In the genomic region with DNA sequence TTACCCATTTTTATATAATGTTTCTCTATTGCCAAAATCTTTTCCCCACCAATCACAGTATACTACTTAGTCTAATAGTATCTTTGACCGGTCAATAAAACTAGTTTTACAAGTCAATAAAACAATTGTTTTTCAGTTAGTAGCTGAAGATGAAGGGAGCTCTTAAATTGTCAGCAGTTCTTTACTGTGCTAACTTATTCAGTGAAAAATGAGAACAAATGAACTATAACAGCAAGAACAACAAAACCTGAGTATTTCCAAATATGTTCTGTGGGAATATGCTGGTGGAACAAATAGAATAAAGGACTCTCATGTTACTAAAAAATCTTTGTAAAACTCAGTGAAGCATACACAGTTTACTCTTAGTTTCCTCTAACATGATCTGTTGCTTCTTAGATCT, we compare ENCODE assay signal across 29 cellular contexts.
"Had no signal": no experiment of that assay in that cellular context is flagged by ENCODE, and none has a peak within 500 bp of the region (broad histone marks: within the 10 kb centered on the region; RNA-seq: fewer than 3 reads in every experiment).

No MANE protein-coding gene starts in this region.

- ATAC-seq: activated CD4-positive, alpha-beta T cell treated with anti-CD3 and anti-CD28 coated beads for 36 hours; activated naive CD4-positive, alpha-beta T cell treated with anti-CD3 and anti-CD28 coated beads, Interleukin-2, amount 50 U/mL, for 72 hours; activated T-cell treated with anti-CD3 and anti-CD28 coated beads, Interleukin-2, amount 50 U/mL, for 72 hours; effector memory CD8-positive, alpha-beta T cell; esophagus mucosa had no signal

- H3K27ac ChIP-seq: brain microvascular endothelial cell, coronary artery, dorsolateral prefrontal cortex had no signal

- H3K36me3 Mint-ChIP-seq: activated naive CD4-positive, alpha-beta T cell treated with anti-CD3 and anti-CD28 coated beads, Interleukin-2, amount 10 ng/mL, durations not matched to agents 7 days and 5 days; activated naive CD4-positive, alpha-beta T cell treated with anti-CD3 and anti-CD28 coated beads, Interleukin-2, amount 50 U/mL, for 72 hours; activated naive CD8-positive, alpha-beta T cell treated with anti-CD3 and anti-CD28 coated beads, Interleukin-2, amount 10 ng/mL, durations not matched to agents 7 days and 5 days had no signal

- H3K9me3 Mint-ChIP-seq: activated CD4-positive, alpha-beta memory T cell treated with anti-CD3 and anti-CD28 coated beads, Interleukin-2, amount 10 ng/mL, durations not matched to agents 7 days and 5 days; activated CD4-positive, alpha-beta T cell treated with anti-CD3 and anti-CD28 coated beads, Interleukin-2, amount 10 ng/mL, durations not matched to agents 24 days and 14 days; activated naive CD4-positive, alpha-beta T cell treated with anti-CD3 and anti-CD28 coated beads, Interleukin-2, amount 10 ng/mL, durations not matched to agents 7 days and 5 days; activated naive CD4-positive, alpha-beta T cell treated with anti-CD3 and anti-CD28 coated beads, Interleukin-2, amount 50 U/mL, for 72 hours; activated naive CD8-positive, alpha-beta T cell treated with anti-CD3 and anti-CD28 coated beads, Interleukin-2, amount 10 ng/mL, durations not matched to agents 7 days and 5 days; activated T-cell treated with anti-CD3 and anti-CD28 coated beads, Interleukin-2, amount 50 U/mL, for 24 hours; activated T-cell treated with anti-CD3 and anti-CD28 coated beads, Interleukin-2, amount 50 U/mL, for 72 hours had no signal

- H3K4me3 ChIP-seq: coronary artery, dorsolateral prefrontal cortex had no signal

- H3K27me3 Mint-ChIP-seq: activated CD4-positive, alpha-beta memory T cell treated with anti-CD3 and anti-CD28 coated beads, Interleukin-2, amount 10 ng/mL, durations not matched to agents 7 days and 5 days; activated CD4-positive, alpha-beta T cell treated with anti-CD3 and anti-CD28 coated beads for 36 hours; activated CD4-positive, alpha-beta T cell treated with anti-CD3 and anti-CD28 coated beads, Interleukin-2, amount 10 ng/mL, durations not matched to agents 24 days and 14 days; activated naive CD4-positive, alpha-beta T cell treated with anti-CD3 and anti-CD28 coated beads, Interleukin-2, amount 10 ng/mL, durations not matched to agents 7 days and 5 days; activated T-cell treated with anti-CD3 and anti-CD28 coated beads, Interleukin-2, amount 50 U/mL, for 24 hours; central memory CD8-positive, alpha-beta T cell; dendritic cell treated with granulocyte-macrophage colony-stimulating factor and Interleukin-4, amounts not matched to agents 40 ng/mL and 50 ng/mL, for 4 days; effector memory CD8-positive, alpha-beta T cell had no signal

- H3K27ac Mint-ChIP-seq: activated CD4-positive, alpha-beta memory T cell treated with anti-CD3 and anti-CD28 coated beads, Interleukin-2, amount 10 ng/mL, durations not matched to agents 7 days and 5 days; activated CD4-positive, alpha-beta T cell treated with anti-CD3 and anti-CD28 coated beads for 36 hours; activated CD4-positive, alpha-beta T cell treated with anti-CD3 and anti-CD28 coated beads, Interleukin-2, amount 10 ng/mL, durations not matched to agents 24 days and 14 days; activated naive CD4-positive, alpha-beta T cell treated with anti-CD3 and anti-CD28 coated beads, Interleukin-2, amount 10 ng/mL, durations not matched to agents 7 days and 5 days; activated naive CD4-positive, alpha-beta T cell treated with anti-CD3 and anti-CD28 coated beads, Interleukin-2, amount 50 U/mL, for 72 hours; activated naive CD8-positive, alpha-beta T cell treated with anti-CD3 and anti-CD28 coated beads, Interleukin-2, amount 10 ng/mL, durations not matched to agents 7 days and 5 days; activated T-cell treated with anti-CD3 and anti-CD28 coated beads, Interleukin-2, amount 50 U/mL, for 24 hours; activated T-cell treated with anti-CD3 and anti-CD28 coated beads, Interleukin-2, amount 50 U/mL, for 72 hours; dendritic cell treated with granulocyte-macrophage colony-stimulating factor and Interleukin-4, amounts not matched to agents 40 ng/mL and 50 ng/mL, for 4 days; effector memory CD8-positive, alpha-beta T cell had no signal

- H3K4me1 Mint-ChIP-seq: activated CD4-positive, alpha-beta memory T cell treated with anti-CD3 and anti-CD28 coated beads, Interleukin-2, amount 10 ng/mL, durations not matched to agents 7 days and 5 days; activated CD4-positive, alpha-beta T cell treated with anti-CD3 and anti-CD28 coated beads for 36 hours; activated CD4-positive, alpha-beta T cell treated with anti-CD3 and anti-CD28 coated beads, Interleukin-2, amount 10 ng/mL, durations not matched to agents 24 days and 14 days; activated naive CD4-positive, alpha-beta T cell treated with anti-CD3 and anti-CD28 coated beads, Interleukin-2, amount 10 ng/mL, durations not matched to agents 7 days and 5 days; activated naive CD8-positive, alpha-beta T cell treated with anti-CD3 and anti-CD28 coated beads, Interleukin-2, amount 10 ng/mL, durations not matched to agents 7 days and 5 days; central memory CD8-positive, alpha-beta T cell had no signal

- H3K4me3 Mint-ChIP-seq: activated CD4-positive, alpha-beta memory T cell treated with anti-CD3 and anti-CD28 coated beads, Interleukin-2, amount 10 ng/mL, durations not matched to agents 7 days and 5 days; activated CD4-positive, alpha-beta T cell treated with anti-CD3 and anti-CD28 coated beads for 36 hours; activated CD4-positive, alpha-beta T cell treated with anti-CD3 and anti-CD28 coated beads, Interleukin-2, amount 10 ng/mL, durations not matched to agents 24 days and 14 days; activated naive CD4-positive, alpha-beta T cell treated with anti-CD3 and anti-CD28 coated beads, Interleukin-2, amount 10 ng/mL, durations not matched to agents 7 days and 5 days; activated naive CD8-positive, alpha-beta T cell treated with anti-CD3 and anti-CD28 coated beads, Interleukin-2, amount 10 ng/mL, durations not matched to agents 7 days and 5 days; activated T-cell treated with anti-CD3 and anti-CD28 coated beads, Interleukin-2, amount 50 U/mL, for 24 hours; activated T-cell treated with anti-CD3 and anti-CD28 coated beads, Interleukin-2, amount 50 U/mL, for 72 hours; central memory CD8-positive, alpha-beta T cell; dendritic cell treated with granulocyte-macrophage colony-stimulating factor and Interleukin-4, amounts not matched to agents 40 ng/mL and 50 ng/mL, for 4 days; effector memory CD8-positive, alpha-beta T cell had no signal

- H3K27me3 ChIP-seq: brain microvascular endothelial cell, dorsolateral prefrontal cortex had no signal

- H3K36me3 ChIP-seq: brain microvascular endothelial cell had no signal

- DNase-seq: activated CD4-positive, alpha-beta memory T cell treated with anti-CD3 and anti-CD28 coated beads, Interleukin-2, amount 10 ng/mL, durations not matched to agents 7 days and 5 days; activated CD4-positive, alpha-beta T cell treated with anti-CD3 and anti-CD28 coated beads for 36 hours; activated CD4-positive, alpha-beta T cell treated with anti-CD3 and anti-CD28 coated beads, Interleukin-2, amount 10 ng/mL, durations not matched to agents 24 days and 14 days; activated CD4-positive, CD25-positive, alpha-beta regulatory T cell; activated CD4-positive, CD25-positive, alpha-beta regulatory T cell treated with anti-CD3 and anti-CD28 coated beads, Interleukin-2, amount 50 U/mL, for 72 hours; activated CD8-positive, alpha-beta memory T cell treated with anti-CD3 and anti-CD28 coated beads, Interleukin-2, amount 50 U/mL, for 48 hours; activated gamma-delta T cell; activated naive CD4-positive, alpha-beta T cell; activated naive CD4-positive, alpha-beta T cell treated with anti-CD3 and anti-CD28 coated beads, Interleukin-2, amount 10 ng/mL, durations not matched to agents 7 days and 5 days; activated naive CD8-positive, alpha-beta T cell treated with anti-CD3 and anti-CD28 coated beads, Interleukin-2, amount 10 ng/mL, durations not matched to agents 7 days and 5 days; activated T-cell treated with anti-CD3 and anti-CD28 coated beads for 4 hours; activated T-cell treated with anti-CD3 and anti-CD28 coated beads, Interleukin-2, amount 50 U/mL, for 24 hours; activated T-cell treated with anti-CD3 and anti-CD28 coated beads, Interleukin-2, amount 50 U/mL, for 72 hours; amniotic stem cell; anterior cingulate cortex; brain microvascular endothelial cell; dorsolateral prefrontal cortex; effector memory CD8-positive, alpha-beta T cell; foreskin fibroblast; head of caudate nucleus; T-helper 2 cell had no signal

- FAIRE-seq: astrocyte, bronchial epithelial cell, frontal cortex had no signal
